In the genomic region with DNA sequence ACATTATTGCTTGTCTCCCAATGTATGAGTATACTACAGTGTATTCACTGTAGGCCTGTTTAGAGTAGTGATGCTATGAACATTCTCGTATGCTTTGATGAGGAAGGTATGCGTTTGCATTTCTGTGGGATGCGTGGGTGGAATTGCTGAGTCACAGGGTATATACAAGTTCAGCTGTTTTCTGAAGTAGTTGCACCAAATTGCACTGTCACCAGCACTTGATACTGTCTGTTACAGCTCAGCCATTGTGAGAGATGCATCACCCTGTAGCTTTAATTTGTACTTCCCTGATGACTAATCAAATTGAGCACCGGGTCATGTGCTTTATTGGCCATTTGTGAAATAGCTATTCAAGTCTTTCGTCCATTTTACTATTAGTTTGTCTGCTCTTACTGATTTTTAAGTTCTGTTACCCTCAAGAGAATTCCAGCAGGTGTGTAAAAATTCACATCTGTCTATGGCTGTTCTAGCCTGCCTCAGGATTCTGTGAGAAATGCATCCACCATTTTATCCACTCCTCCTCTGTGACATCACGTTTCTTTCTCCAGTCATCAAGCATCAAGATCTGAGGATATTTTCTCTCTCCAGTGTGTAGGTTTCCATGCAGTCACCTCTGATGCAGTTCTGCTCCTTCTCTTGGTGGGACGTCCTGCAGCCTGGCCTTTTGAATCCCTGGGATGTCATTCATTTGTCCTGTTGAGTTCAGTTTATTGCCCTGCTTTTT, we compare ENCODE assay signal across 9 cellular contexts.
DNase-seq lines count a peak whose midpoint lies in the region; ATAC-seq, FAIRE-seq and TF ChIP-seq lines count a peak whose summit lies in the region.
"Had no signal": no experiment of that assay in that cellular context is flagged by ENCODE, and none has a peak within 500 bp of the region (broad histone marks: within the 10 kb centered on the region; RNA-seq: fewer than 3 reads in every experiment).

No MANE protein-coding gene starts in this region.

- FAIRE-seq in RCC 7860 (lab: Jason Lieb, UNC) = peak; percentile 56

- peak overlapping the region in 5 of 11 experiments; percentile 9 to 24 (median 14); a peak in 5 of 22 replicates for H3K4me2 ChIP-seq in BLaER1 treated with 17β-estradiol and CSF1 and Interleukin-3, amounts not matched to agents 10 nM and 100 nM
- no peak overlapping the region for H3K4me2 ChIP-seq in trophoblast cell (ENCODE audit: low read length)

- H3K4me3 Mint-ChIP-seq in activated naive CD8-positive, alpha-beta T cell treated with anti-CD3 and anti-CD28 coated beads, Interleukin-2, amount 50 U/mL, for 24 hours = peak overlapping the region; percentile 10

- peaks cover 25 to 100% (median 95%) of the 10 kb centered on the region in 11 experiments for H3K36me3 ChIP-seq in BLaER1 treated with 17β-estradiol and CSF1 and Interleukin-3, amounts not matched to agents 10 nM and 100 nM
- H3K36me3 ChIP-seq in trophoblast cell (ENCODE audit: control insufficient read depth in 1 of 2, insufficient read depth in 2 of 2, low read length in 2 of 2) (no peaks in the 10 kb centered on the region), colonic mucosa (no peaks in the 10 kb centered on the region), upper lobe of left lung (no peaks in the 10 kb centered on the region)

- H3K79me1 ChIP-seq in trophoblast cell (ENCODE audit: low read length) = peaks cover 6% of the 10 kb centered on the region

- intact Hi-C loops in colonic mucosa (cut with DNase I) = no loop called here

- H3K27me3 ChIP-seq in BLaER1 treated with 17β-estradiol and CSF1 and Interleukin-3, amounts not matched to agents 10 nM and 100 nM = no peaks in the 10 kb centered on the region
- H3K27me3 ChIP-seq in trophoblast cell (ENCODE audit: insufficient read depth, low read length) (no peaks in the 10 kb centered on the region), colonic mucosa (no peaks in the 10 kb centered on the region), upper lobe of left lung (no peaks in the 10 kb centered on the region)

- no peak overlapping the region for H4K12ac ChIP-seq in trophoblast cell (ENCODE audit: low read depth, low read length)

- H3K27ac ChIP-seq in BLaER1 treated with 17β-estradiol and CSF1 and Interleukin-3, amounts not matched to agents 10 nM and 100 nM = peak overlapping the region in 6 of 11 experiments; percentile 24 to 70 (median 52); a peak in 10 of 22 replicates
- H3K27ac ChIP-seq in trophoblast cell (ENCODE audit: low read depth, low read length) (no peak overlapping the region), colonic mucosa (no peak overlapping the region), upper lobe of left lung (no peak overlapping the region)

- peaks cover 26 to 100% (median 100%) of the 10 kb centered on the region in 11 experiments; a peak in 20 of 22 replicates for H4K20me1 ChIP-seq in BLaER1 treated with 17β-estradiol and CSF1 and Interleukin-3, amounts not matched to agents 10 nM and 100 nM

- H2BK5ac ChIP-seq in trophoblast cell (ENCODE audit: low read depth, low read length, poor library complexity) = no peak overlapping the region

- H3K9me3 ChIP-seq in BLaER1 treated with 17β-estradiol and CSF1 and Interleukin-3, amounts not matched to agents 10 nM and 100 nM (replicated peaks in 1 of 11) = peaks cover 0 to 41% (median 10%) of the 10 kb centered on the region in 11 experiments; a peak in 14 of 22 replicates
- no peaks in the 10 kb centered on the region for H3K9me3 ChIP-seq in trophoblast cell (ENCODE audit: insufficient read depth, low read depth, low read length)
- no peaks in the 10 kb centered on the region for H3K9me3 ChIP-seq in colonic mucosa
- H3K9me3 ChIP-seq in upper lobe of left lung = no peaks in the 10 kb centered on the region

- H3K36me3 Mint-ChIP-seq in activated naive CD8-positive, alpha-beta T cell treated with anti-CD3 and anti-CD28 coated beads, Interleukin-2, amount 50 U/mL, for 24 hours (ENCODE audit: low read depth) = peaks cover 53% of the 10 kb centered on the region

- H2AFZ ChIP-seq in trophoblast cell (ENCODE audit: insufficient read depth, low read length, poor library complexity) = no peak overlapping the region

- H4K91ac ChIP-seq in trophoblast cell (ENCODE audit: low read depth, low read length) = no peak overlapping the region

- H2BK120ac ChIP-seq in trophoblast cell (ENCODE audit: insufficient read depth, low read length, poor library complexity) = no peak overlapping the region

- no peak overlapping the region for H3K18ac ChIP-seq in trophoblast cell (ENCODE audit: low read length)

- H3K4me1 ChIP-seq in BLaER1 treated with 17β-estradiol and CSF1 and Interleukin-3, amounts not matched to agents 10 nM and 100 nM = peaks cover 43 to 85% (median 66%) of the 10 kb centered on the region in 10 experiments
- H3K4me1 ChIP-seq in trophoblast cell (ENCODE audit: control insufficient read depth in 1 of 2, insufficient read depth in 2 of 2, low read length in 2 of 2) = peaks cover 6 to 9% of the 10 kb centered on the region in 2 experiments
- H3K4me1 ChIP-seq in colonic mucosa = peaks cover under 1% of the 10 kb centered on the region
- peaks cover 1 to 21% (median 12%) of the 10 kb centered on the region in 4 donors for H3K4me1 ChIP-seq in upper lobe of left lung

- H3K9ac ChIP-seq in BLaER1 treated with 17β-estradiol and CSF1 and Interleukin-3, amounts not matched to agents 10 nM and 100 nM = no peak overlapping the region
- no peak overlapping the region for H3K9ac ChIP-seq in trophoblast cell (ENCODE audit: low read length)
- no peak overlapping the region for H3K9ac ChIP-seq in colonic mucosa (ENCODE audit: low read depth in 2 of 2, low read length in 2 of 2)

- peaks cover 5% of the 10 kb centered on the region for H3K79me2 ChIP-seq in trophoblast cell (ENCODE audit: control insufficient read depth, insufficient read depth, low read length, poor library complexity)

- H3K14ac ChIP-seq in trophoblast cell (ENCODE audit: low read length) = no peak overlapping the region

- no peak overlapping the region for H2AK5ac ChIP-seq in trophoblast cell (ENCODE audit: low read length)

- H3K9me3 Mint-ChIP-seq in activated naive CD8-positive, alpha-beta T cell treated with anti-CD3 and anti-CD28 coated beads, Interleukin-2, amount 50 U/mL, for 24 hours = peaks cover 11% of the 10 kb centered on the region

- H3K4ac ChIP-seq in trophoblast cell (ENCODE audit: low read depth, low read length) = no peak overlapping the region

- H3K4me3 ChIP-seq in BLaER1 treated with 17β-estradiol and CSF1 and Interleukin-3, amounts not matched to agents 10 nM and 100 nM = no peak overlapping the region
- H3K4me3 ChIP-seq in trophoblast cell (ENCODE audit: low read depth, low read length) (no peak overlapping the region), colonic mucosa (no peak overlapping the region), upper lobe of left lung (no peak overlapping the region)

- H3K27me3 Mint-ChIP-seq in activated naive CD8-positive, alpha-beta T cell treated with anti-CD3 and anti-CD28 coated beads, Interleukin-2, amount 50 U/mL, for 24 hours = no peaks in the 10 kb centered on the region

- peak overlapping the region; percentile 55 for H3K27ac Mint-ChIP-seq in activated naive CD8-positive, alpha-beta T cell treated with anti-CD3 and anti-CD28 coated beads, Interleukin-2, amount 50 U/mL, for 24 hours

- H3K4me1 Mint-ChIP-seq in activated naive CD8-positive, alpha-beta T cell treated with anti-CD3 and anti-CD28 coated beads, Interleukin-2, amount 50 U/mL, for 24 hours = peaks cover 86% of the 10 kb centered on the region

- no peak for TF ChIP-seq EP300 in upper lobe of left lung (IDR thresholded peaks at IDR 0.05)

- H4K8ac ChIP-seq in trophoblast cell (ENCODE audit: low read depth, low read length) = no peak overlapping the region

- no peak overlapping the region for H2BK12ac ChIP-seq in trophoblast cell (ENCODE audit: low read length)

- ATAC-seq in activated naive CD8-positive, alpha-beta T cell treated with anti-CD3 and anti-CD28 coated beads, Interleukin-2, amount 50 U/mL, for 24 hours = peak; percentile 53
- ATAC-seq in HG03439 (IDR thresholded peaks at IDR 0.05; ENCODE audit: unreplicated experiment) = no peak
- ATAC-seq in upper lobe of left lung (ENCODE audit: low FRiP score in 2 of 2) = no peak
- no peak for ATAC-seq in GM21576 (IDR thresholded peaks at IDR 0.05; ENCODE audit: unreplicated experiment)

- H3K23ac ChIP-seq in trophoblast cell (ENCODE audit: low read length) = no peak overlapping the region

- DNase-seq in RCC 7860 (ENCODE audit: low spot score) (peak; percentile 94), trophoblast cell (peak; percentile 13 to 18), colonic mucosa (no peak), upper lobe of left lung (no peak)
- DNase-seq in activated naive CD8-positive, alpha-beta T cell treated with anti-CD3 and anti-CD28 coated beads, Interleukin-2, amount 50 U/mL, for 24 hours = peak; percentile 64
- DNase-seq: effector CD8-positive, alpha-beta T cell had no signal

- TF ChIP-seq POLR2A in upper lobe of left lung (IDR thresholded peaks at IDR 0.05) = no peak

- TF ChIP-seq CTCF in colonic mucosa (IDR thresholded peaks at IDR 0.05) (no peak), upper lobe of left lung (IDR thresholded peaks at IDR 0.05) (no peak)

- WGBS in trophoblast cell (ENCODE audit: extremely low coverage, insufficient coverage, insufficient read length) = no CpG with 5 or more reads among the region's 7 CpGs
- 82 to 84% methylated on average over 7 of the region's 7 CpGs for WGBS in upper lobe of left lung, 2 donors

Comparison
In these comparisons a context has a peak if more than half of its experiments do, and no peak if none do; other contexts are left out.
1. H3K27ac ChIP-seq: peak in BLaER1 treated with 17β-estradiol and CSF1 and Interleukin-3, amounts not matched to agents 10 nM and 100 nM (6 of 11); none in trophoblast cell (single experiment), colonic mucosa (single experiment) and upper lobe of left lung (0 of 4).
2. DNase-seq: peak in RCC 7860 (single experiment), activated naive CD8-positive, alpha-beta T cell treated with anti-CD3 and anti-CD28 coated beads, Interleukin-2, amount 50 U/mL, for 24 hours (single experiment) and trophoblast cell (2 of 2); none in colonic mucosa (single experiment) and upper lobe of left lung (0 of 2).